13 cellular contexts compared by ENCODE assay signal in genomic region chr1:165162671-165163241, GRCh38.
A peak's percentile ranks its signal among the peaks of the same experiment; 100 is the strongest.
DNase-seq lines count a peak whose midpoint lies in the region; ATAC-seq and TF ChIP-seq lines count a peak whose summit lies in the region.
"Had no signal": no experiment of that assay in that cellular context is flagged by ENCODE, and none has a peak within 500 bp of the region (broad histone marks: within the 10 kb centered on the region; RNA-seq: fewer than 3 reads in every experiment).

No MANE protein-coding gene starts in this region.

- no peaks in the 10 kb centered on the region for H3K27me3 ChIP-seq in RWPE2 (ENCODE audit: insufficient read depth, poor library complexity, severe bottlenecking)
- H3K27me3 ChIP-seq in mesendoderm (ENCODE audit: insufficient read depth, low read length, poor library complexity), result no peaks in the 10 kb centered on the region
- H3K27me3 ChIP-seq: tibial nerve had no signal

- H3K4me3 ChIP-seq in RWPE2 (ENCODE audit: severe bottlenecking) (no peak overlapping the region), mesendoderm (ENCODE audit: low read length) (no peak overlapping the region)
- H3K4me3 ChIP-seq: tibial nerve had no signal

- no peak overlapping the region for H2BK15ac ChIP-seq in mesendoderm (replicated peaks; ENCODE audit: low read depth)

- H4K5ac ChIP-seq in mesendoderm (ENCODE audit: low read length), result no peak overlapping the region

- H3K9me3 ChIP-seq in RWPE2 (ENCODE audit: severe bottlenecking), result no peaks in the 10 kb centered on the region
- H3K9me3 ChIP-seq: tibial nerve had no signal

- DNase-seq in DMS 273 treated with DMSO at 0.1 percent for 48 hours (lab: John Stamatoyannopoulos, UW), result peak; percentile 73
- peak; percentile 83 for DNase-seq in NCI-H1105 (lab: John Stamatoyannopoulos, UW)
- peak; percentile 72 for DNase-seq in RWPE2 (ENCODE audit: low spot score)
- peak; percentile 75 for DNase-seq in mesendoderm
- DNase-seq: activated CD8-positive, alpha-beta T cell treated with anti-CD3 and anti-CD28 coated beads for 36 hours; erythroblast; immature natural killer cell; Right ventricle myocardium superior had no signal

- H3K4me1 ChIP-seq in RWPE2 (ENCODE audit: insufficient read depth, poor library complexity, severe bottlenecking) (peaks cover 9% of the 10 kb centered on the region), mesendoderm (ENCODE audit: control insufficient read depth, low read depth, low read length) (no peaks in the 10 kb centered on the region)

- H3K36me3 ChIP-seq in RWPE2 (ENCODE audit: low read depth) (no peaks in the 10 kb centered on the region), mesendoderm (ENCODE audit: control insufficient read depth, insufficient read depth, low read length) (no peaks in the 10 kb centered on the region)
- H3K36me3 ChIP-seq: tibial nerve had no signal

- H3K79me2 ChIP-seq in mesendoderm (ENCODE audit: control insufficient read depth, insufficient read depth, low read length), result no peaks in the 10 kb centered on the region

- no peak overlapping the region for H3K56ac ChIP-seq in mesendoderm (ENCODE audit: low read length)

- H3K27ac ChIP-seq in RWPE2 (ENCODE audit: poor library complexity, severe bottlenecking) (peak overlapping the region; percentile 25), mesendoderm (ENCODE audit: low read depth, low read length) (no peak overlapping the region)
- H3K27ac ChIP-seq: tibial nerve had no signal

- H3K23ac ChIP-seq in mesendoderm (ENCODE audit: low read length), result no peak overlapping the region

- no peak overlapping the region for H4K8ac ChIP-seq in mesendoderm (ENCODE audit: low read depth, low read length)

- peak; percentile 100 for ATAC-seq in RWPE2 (ENCODE audit: low read depth)
- ATAC-seq in GM18519 (IDR thresholded peaks at IDR 0.05; ENCODE audit: low FRiP score, unreplicated experiment), result no peak
- no peak for ATAC-seq in HG02642 (IDR thresholded peaks at IDR 0.05; ENCODE audit: poor library complexity, unreplicated experiment)
- ATAC-seq in GM18873 (IDR thresholded peaks at IDR 0.05; ENCODE audit: low FRiP score, unreplicated experiment), result no peak
- no peak for ATAC-seq in HG03108 (IDR thresholded peaks at IDR 0.05; ENCODE audit: unreplicated experiment)
- ATAC-seq: activated CD8-positive, alpha-beta T cell treated with anti-CD3 and anti-CD28 coated beads for 36 hours had no signal

- H2BK5ac ChIP-seq in mesendoderm (ENCODE audit: low read length), result no peak overlapping the region

- no peaks in the 10 kb centered on the region for H3K79me1 ChIP-seq in mesendoderm (ENCODE audit: low read length)

- no peak overlapping the region for H3K9ac ChIP-seq in mesendoderm (ENCODE audit: low read length)

- H2BK120ac ChIP-seq in mesendoderm (ENCODE audit: low read depth, low read length), result no peak overlapping the region

- H3K18ac ChIP-seq in mesendoderm (ENCODE audit: low read length), result no peak overlapping the region

- no peak for TF ChIP-seq CTCF in RWPE2 (IDR thresholded peaks at IDR 0.05; ENCODE audit: poor library complexity, severe bottlenecking)

- H3K4ac ChIP-seq in mesendoderm (ENCODE audit: low read depth, low read length), result no peak overlapping the region

- WGBS in mesendoderm (ENCODE audit: extremely low coverage, insufficient coverage, low lambda C conversion rate), result no CpG with 5 or more reads among the region's 11 CpGs

- H2AK5ac ChIP-seq in mesendoderm (ENCODE audit: low read length), result no peak overlapping the region

- no peak overlapping the region for H3K4me2 ChIP-seq in mesendoderm (ENCODE audit: low read length)
